In the genomic region with DNA sequence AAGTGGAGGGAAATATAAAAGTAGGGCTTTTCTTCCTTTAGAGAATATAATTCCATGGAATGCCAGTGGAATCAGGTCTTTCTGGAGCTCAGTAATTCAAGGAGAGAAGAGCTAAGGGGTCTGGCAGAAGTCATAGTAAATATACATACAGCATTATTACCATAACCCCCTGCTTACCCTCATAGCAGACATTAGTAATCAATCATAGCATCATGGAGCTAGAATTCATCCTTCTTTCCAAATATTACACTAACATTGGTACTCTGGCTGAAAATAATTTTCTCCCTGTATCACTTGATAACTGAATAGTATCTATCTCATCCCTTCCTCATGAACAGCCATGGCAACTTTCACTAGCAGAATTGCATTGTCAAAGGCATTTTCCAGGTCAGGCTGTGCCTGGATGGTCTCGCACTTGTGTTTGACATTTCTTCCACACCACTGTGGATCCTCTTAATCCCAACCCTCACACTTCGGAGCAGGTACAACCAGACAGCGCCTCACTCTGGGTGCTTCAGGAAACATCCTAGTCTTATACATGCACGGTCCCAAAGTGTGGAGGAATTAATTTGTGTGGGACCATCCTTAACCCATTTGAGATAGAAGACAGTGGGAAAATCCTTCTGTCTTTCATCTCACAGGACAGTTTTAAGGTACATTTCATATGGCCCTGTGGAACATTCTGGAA, we compare ENCODE assay signal across 16 cellular contexts.
DNase-seq lines count a peak whose midpoint lies in the region; ATAC-seq and TF ChIP-seq lines count a peak whose summit lies in the region.
"Had no signal": no experiment of that assay in that cellular context is flagged by ENCODE, and none has a peak within 500 bp of the region (broad histone marks: within the 10 kb centered on the region; RNA-seq: fewer than 3 reads in every experiment).

No MANE protein-coding gene starts in this region.

- H3K36me3 ChIP-seq in BE2C (no peaks in the 10 kb centered on the region), IMR-90 (ENCODE audit: control insufficient read depth, insufficient read depth, low read length) (no peaks in the 10 kb centered on the region), brain microvascular endothelial cell (replicated peaks) (no peaks in the 10 kb centered on the region)
- H3K36me3 ChIP-seq: BLaER1 treated with 17β-estradiol and CSF1 and Interleukin-3, amounts not matched to agents 10 nM and 100 nM; vagina had no signal

- intact Hi-C loops in IMR-90 (cut with micrococcal nuclease): no loop called here

- dilution Hi-C loops in IMR-90 (cut with HindIII; ENCODE audit: low sequenced_read_pairs, unreplicated experiment): loop anchor here (25.0 kb wide), 1 partner anchor 268 kb away; no protein-coding TSS in a partner anchor

- peak overlapping the region; percentile 31; the same call in 1 of the 2 replicates for H3K4ac ChIP-seq in IMR-90 (ENCODE audit: low read depth, low read length)

- no peak overlapping the region for H3K56ac ChIP-seq in IMR-90 (ENCODE audit: extremely low read depth, insufficient read depth, low read length)

- CTCF ChIA-PET in IMR-90 (lab: Yijun Ruan, JAX): interaction anchor here (1.0 kb wide), 1 partner anchor 56 kb away, joined by 4 read pairs; no protein-coding TSS in a partner anchor

- H3K27me3 ChIP-seq in BE2C (no peaks in the 10 kb centered on the region), IMR-90 (ENCODE audit: control insufficient read depth, insufficient read depth, low read length) (peaks cover 2% of the 10 kb centered on the region; the same call in 1 of the 2 replicates), brain microvascular endothelial cell (replicated peaks) (no peaks in the 10 kb centered on the region)
- H3K27me3 ChIP-seq: BLaER1 treated with 17β-estradiol and CSF1 and Interleukin-3, amounts not matched to agents 10 nM and 100 nM; vagina had no signal

- 100% methylated on average over 1 of the region's 4 CpGs; no CpG with 5 or more reads in 1 of the 2 experiments for WGBS in IMR-90 (ENCODE audit: extremely low coverage in 2 of 2, insufficient read length in 1 of 2), 2 experiments

- H2BK5ac ChIP-seq in IMR-90 (ENCODE audit: low read depth, low read length, poor library complexity, severe bottlenecking): no peak overlapping the region

- H3K27ac Mint-ChIP-seq in nephron: peak overlapping the region in 2 of 3 experiments; percentile 39 to 78
- H3K27ac Mint-ChIP-seq: activated CD4-positive, alpha-beta memory T cell treated with anti-CD3 and anti-CD28 coated beads for 36 hours; IgD-negative memory B cell; T-helper 1 cell treated with Interleukin-12 subunit alpha and Interleukin-12 subunit beta and Interleukin-4 antibody, amounts not matched to agents 30 μg/mL and 1 μg/mL, for 36 hours had no signal

- H3K18ac ChIP-seq in IMR-90 (ENCODE audit: low read depth, low read length): no peak overlapping the region

- no peak overlapping the region for H4K5ac ChIP-seq in IMR-90 (ENCODE audit: low read depth, low read length)

- POLR2A ChIA-PET in IMR-90 (lab: Charles Lee; ENCODE audit: unreplicated experiment): no interaction called here

- no peak overlapping the region for H2BK120ac ChIP-seq in IMR-90 (ENCODE audit: low read depth, low read length)

- H3K4me1 ChIP-seq in BE2C (no peaks in the 10 kb centered on the region), IMR-90 (ENCODE audit: control insufficient read depth, insufficient read depth, low read length) (peaks cover 2% of the 10 kb centered on the region; the same call in 1 of the 2 replicates)

- H4K20me1 ChIP-seq in IMR-90 (ENCODE audit: insufficient read depth, low read length): no peaks in the 10 kb centered on the region
- H4K20me1 ChIP-seq: BLaER1 treated with 17β-estradiol and CSF1 and Interleukin-3, amounts not matched to agents 10 nM and 100 nM had no signal

- no peak overlapping the region for H4K8ac ChIP-seq in IMR-90 (ENCODE audit: low read depth in 2 of 2, low read length in 2 of 2)

- TF ChIP-seq CTCF in BE2C (IDR thresholded peaks at IDR 0.05; ENCODE audit: low read depth, low read length): 0 out of 2 replicates have a peak, but pooled peaks have one; percentile 8
- peak; percentile 29; the same call in 1 of the 2 replicates for TF ChIP-seq CTCF in IMR-90 (conservative IDR thresholded peaks at IDR 0.05; ENCODE audit: low read depth, low read length)
- TF ChIP-seq CTCF in brain microvascular endothelial cell (IDR thresholded peaks at IDR 0.05; ENCODE audit: low read depth, low read length, missing control alignments): peak; percentile 63
- no peak for TF ChIP-seq CTCF in nephron (IDR thresholded peaks at IDR 0.05; ENCODE audit: unreplicated experiment in 3 of 3)

- no peak overlapping the region for H3K4me3 Mint-ChIP-seq in nephron
- H3K4me3 Mint-ChIP-seq: activated CD4-positive, alpha-beta memory T cell treated with anti-CD3 and anti-CD28 coated beads for 36 hours; IgD-negative memory B cell; nephron progenitor cell; T-helper 1 cell treated with Interleukin-12 subunit alpha and Interleukin-12 subunit beta and Interleukin-4 antibody, amounts not matched to agents 30 μg/mL and 1 μg/mL, for 36 hours had no signal

- peaks cover 38% of the 10 kb centered on the region for H3K4me1 Mint-ChIP-seq in nephron

- H3K4me3 ChIP-seq in BE2C (ENCODE audit: low read depth, low read length) (no peak overlapping the region), IMR-90 (ENCODE audit: insufficient read depth, low read depth, low read length) (no peak overlapping the region), brain microvascular endothelial cell (ENCODE audit: low read depth, low read length) (no peak overlapping the region)
- H3K4me3 ChIP-seq: BLaER1 treated with 17β-estradiol and CSF1 and Interleukin-3, amounts not matched to agents 10 nM and 100 nM; vagina had no signal

- TF ChIP-seq POLR2A in IMR-90 (IDR thresholded peaks at IDR 0.05; ENCODE audit: low read depth, low read length): no peak

- no peak overlapping the region for H2AFZ ChIP-seq in IMR-90 (replicated peaks; ENCODE audit: low read length, poor library complexity)

- in situ Hi-C loops in IMR-90 (cut with MboI; ENCODE audit: low sequenced_read_pairs): loop anchor here (5.0 kb wide), 1 partner anchor 268 kb away; no protein-coding TSS in a partner anchor
- in situ Hi-C loops in brain microvascular endothelial cell (cut with HindIII; ENCODE audit: low pct_ligation_motif_present, low sequenced_read_pairs): loop anchor here (25.0 kb wide), 1 partner anchor 268 kb away; no protein-coding TSS in a partner anchor

- no TSS peak for BruUV-seq in IMR-90 (replicated peaks; lab: Mats Ljungman, UMichigan)

- H2AK9ac ChIP-seq in IMR-90 (replicated peaks; ENCODE audit: low read depth, low read length, poor library complexity): no peak overlapping the region

- H2BK20ac ChIP-seq in IMR-90 (ENCODE audit: low read depth, low read length): peak overlapping the region; percentile 26

- ATAC-seq in IMR-90 (ENCODE audit: low read depth) (no peak), HG03457 (IDR thresholded peaks at IDR 0.05; ENCODE audit: unreplicated experiment) (no peak), HG02973 (IDR thresholded peaks at IDR 0.05; ENCODE audit: unreplicated experiment) (no peak)

- no peak overlapping the region for H3K9ac ChIP-seq in IMR-90 (ENCODE audit: low read depth, low read length)
- H3K9ac ChIP-seq: BLaER1 treated with 17β-estradiol and CSF1 and Interleukin-3, amounts not matched to agents 10 nM and 100 nM had no signal

- H2BK15ac ChIP-seq in IMR-90 (ENCODE audit: low read depth, low read length): no peak overlapping the region

- TF ChIP-seq RAD21 in IMR-90 (IDR thresholded peaks at IDR 0.05; ENCODE audit: low read length): peak; percentile 39; the same call in 1 of the 2 replicates

- peak overlapping the region; percentile 23; the same call in 1 of the 2 replicates for H2AK5ac ChIP-seq in IMR-90 (ENCODE audit: low read depth, low read length)

- no peak overlapping the region; the same call in 1 of the 2 replicates for H4K91ac ChIP-seq in IMR-90 (ENCODE audit: insufficient read depth, low read depth, low read length)

- no peaks in the 10 kb centered on the region for H3K9me3 Mint-ChIP-seq in nephron
- H3K9me3 Mint-ChIP-seq: activated CD4-positive, alpha-beta memory T cell treated with anti-CD3 and anti-CD28 coated beads for 36 hours; nephron progenitor cell; T-helper 1 cell treated with Interleukin-12 subunit alpha and Interleukin-12 subunit beta and Interleukin-4 antibody, amounts not matched to agents 30 μg/mL and 1 μg/mL, for 36 hours had no signal

- no peak overlapping the region for H3K4me2 ChIP-seq in IMR-90 (ENCODE audit: low read depth, low read length)
- H3K4me2 ChIP-seq: BLaER1 treated with 17β-estradiol and CSF1 and Interleukin-3, amounts not matched to agents 10 nM and 100 nM had no signal

- no peaks in the 10 kb centered on the region for H3K36me3 Mint-ChIP-seq in nephron (ENCODE audit: low read depth)
- H3K36me3 Mint-ChIP-seq: activated CD4-positive, alpha-beta memory T cell treated with anti-CD3 and anti-CD28 coated beads for 36 hours had no signal

- H3K14ac ChIP-seq in IMR-90 (replicated peaks; ENCODE audit: low read depth, low read length): no peak overlapping the region

- H3K27ac ChIP-seq in IMR-90 (ENCODE audit: insufficient read depth, low read length) (no peak overlapping the region), brain microvascular endothelial cell (no peak overlapping the region)
- H3K27ac ChIP-seq: BLaER1 treated with 17β-estradiol and CSF1 and Interleukin-3, amounts not matched to agents 10 nM and 100 nM had no signal

- H3K79me1 ChIP-seq in IMR-90 (ENCODE audit: low read depth in 1 of 2, low read length in 2 of 2): no peaks in the 10 kb centered on the region

- H3K9me1 ChIP-seq in IMR-90 (ENCODE audit: insufficient read depth, low read length): no peaks in the 10 kb centered on the region; the same call in 1 of the 2 replicates

- H3K9me3 ChIP-seq in BE2C: no peaks in the 10 kb centered on the region
- H3K9me3 ChIP-seq in IMR-90 (ENCODE audit: control insufficient read depth, insufficient read depth, low read length): no peaks in the 10 kb centered on the region
- H3K9me3 ChIP-seq: BLaER1 treated with 17β-estradiol and CSF1 and Interleukin-3, amounts not matched to agents 10 nM and 100 nM; vagina had no signal

- peaks cover 17% of the 10 kb centered on the region for H3K27me3 Mint-ChIP-seq in nephron (ENCODE audit: low read depth)
- H3K27me3 Mint-ChIP-seq: IgD-negative memory B cell had no signal

- H3K23ac ChIP-seq in IMR-90 (ENCODE audit: low read depth, low read length): no peak overlapping the region

- DNase-seq in BE2C (no peak), IMR-90 (no peak), brain microvascular endothelial cell (peak; percentile 32), LoVo (ENCODE audit: low spot score) (no peak), occipital lobe (lab: John Stamatoyannopoulos, UW) (no peak)
- DNase-seq: activated CD4-positive, alpha-beta memory T cell treated with anti-CD3 and anti-CD28 coated beads for 36 hours; GOT3; NCI-H2029; nephron progenitor cell had no signal

TF ChIP-seq in IMR-90, 13 proteins besides CTCF, POLR2A, EP300 and RAD21 (continues in another document):
- no peak for TF ChIP-seq USF2 (IDR thresholded peaks at IDR 0.05; ENCODE audit: low read depth, low read length)

Comparison
In these comparisons a context has a peak if more than half of its experiments do, and no peak if none do; other contexts are left out.
1. CTCF ChIP-seq: peak in BE2C (single experiment), IMR-90 (single experiment) and brain microvascular endothelial cell (single experiment); none in nephron (0 of 3).